1 cellular context compared by ENCODE assay signal in the genomic region with DNA sequence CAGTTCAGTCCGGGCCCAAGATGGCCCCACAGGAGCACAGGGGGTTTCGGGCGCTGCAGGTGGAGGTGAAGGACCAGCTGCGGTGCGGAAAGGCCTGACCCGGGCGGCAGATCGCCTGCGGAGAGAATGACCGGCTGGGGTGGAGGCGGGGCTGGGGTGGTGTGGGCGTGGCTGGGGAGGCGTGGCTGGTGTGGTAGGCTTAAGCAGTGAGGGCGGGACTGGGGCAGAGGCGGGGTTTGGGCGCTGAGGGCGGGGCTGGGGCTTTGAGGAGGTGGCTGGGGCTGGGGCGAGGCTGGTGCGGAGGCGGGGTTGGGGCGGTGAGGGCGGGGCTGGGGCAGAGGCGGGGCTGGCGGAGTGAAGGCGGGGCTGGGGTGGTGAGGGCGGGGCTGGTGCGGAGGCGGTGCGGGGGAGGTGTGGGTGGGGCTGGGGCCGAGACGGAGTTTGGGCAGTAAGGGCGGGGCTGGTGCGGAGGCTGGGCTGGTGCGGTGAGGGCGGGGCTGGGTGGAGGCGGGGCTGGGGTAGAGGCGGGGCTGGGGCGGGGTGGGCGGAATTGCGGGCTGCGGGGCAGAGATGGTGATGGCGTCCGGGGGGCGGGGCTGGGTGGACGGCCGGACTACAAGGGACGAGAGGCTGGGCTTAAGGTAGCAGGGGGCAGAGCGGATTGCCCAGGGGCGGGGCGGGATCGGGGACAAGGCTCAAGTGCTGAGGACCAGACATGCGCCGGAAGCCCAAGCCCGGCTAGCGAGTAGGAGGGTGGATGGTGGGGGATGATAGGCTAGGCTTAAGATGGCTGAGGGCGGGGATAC.
A peak's percentile ranks its signal among the peaks of the same experiment; 100 is the strongest.
TF ChIP-seq lines count a peak whose summit lies in the region.

No MANE protein-coding gene starts in this region.

TF ChIP-seq in H1, 55 proteins besides CTCF, POLR2A, EP300 and RAD21:
- no peak for TF ChIP-seq CHD1 (IDR thresholded peaks at IDR 0.05; ENCODE audit: low read depth, low read length)
- TF ChIP-seq POLR2AphosphoS5 (IDR thresholded peaks at IDR 0.05; ENCODE audit: low read depth, low read length): peak; percentile 41; the same call in 1 of the 2 replicates
- no peak for TF ChIP-seq SRF (IDR thresholded peaks at IDR 0.05; ENCODE audit: low read depth, low read length)
- no peak for TF ChIP-seq GTF2F1 (IDR thresholded peaks at IDR 0.05; ENCODE audit: borderline replicate concordance, low read depth, low read length)
- TF ChIP-seq, protein P1, sequence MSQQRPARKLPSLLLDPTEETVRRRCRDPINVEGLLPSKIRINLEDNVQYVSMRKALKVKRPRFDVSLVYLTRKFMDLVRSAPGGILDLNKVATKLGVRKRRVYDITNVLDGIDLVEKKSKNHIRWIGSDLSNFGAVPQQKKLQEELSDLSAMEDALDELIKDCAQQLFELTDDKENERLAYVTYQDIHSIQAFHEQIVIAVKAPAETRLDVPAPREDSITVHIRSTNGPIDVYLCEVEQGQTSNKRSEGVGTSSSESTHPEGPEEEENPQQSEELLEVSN (IDR thresholded peaks at IDR 0.05): no peak
- peak; percentile 51; the same call in 1 of the 2 replicates for TF ChIP-seq YY1 (IDR thresholded peaks at IDR 0.05; ENCODE audit: low read depth, low read length)
- 0 out of 2 replicates have a peak, but pooled peaks have one; percentile 33 for TF ChIP-seq PHF8 (conservative IDR thresholded peaks at IDR 0.05; ENCODE audit: low read depth, low read length)
- 0 out of 2 replicates have a peak, but pooled peaks have one; percentile 21 for TF ChIP-seq CREB1 (IDR thresholded peaks at IDR 0.05)
- TF ChIP-seq TAF1 (IDR thresholded peaks at IDR 0.05; ENCODE audit: low read depth, low read length): peak; percentile 73
- TF ChIP-seq SP1 (IDR thresholded peaks at IDR 0.05; ENCODE audit: low read depth, low read length): peak; percentile 29; the same call in 1 of the 2 replicates
- peak; percentile 32; the same call in 1 of the 2 replicates for TF ChIP-seq EGR1 (IDR thresholded peaks at IDR 0.05; ENCODE audit: borderline replicate concordance, low read depth, low read length)
- peak; percentile 39 for TF ChIP-seq NRF1 (IDR thresholded peaks at IDR 0.05; ENCODE audit: low read depth, low read length)
